In genomic region chr20:2206957-2207769, GRCh38 we compare ENCODE assay signal across 8 cellular contexts.
A peak's percentile ranks its signal among the peaks of the same experiment; 100 is the strongest.
DNase-seq lines count a peak whose midpoint lies in the region; ATAC-seq, FAIRE-seq and TF ChIP-seq lines count a peak whose summit lies in the region.

No MANE protein-coding gene starts in this region.

- peak; percentile 81 for ATAC-seq in GM18502 (IDR thresholded peaks at IDR 0.05; ENCODE audit: poor library complexity, unreplicated experiment)
- ATAC-seq in thoracic aorta (ENCODE audit: insufficient number of reproducible peaks, low FRiP score, low read depth), result no peak

- H3K4me1 ChIP-seq in osteoblast (ENCODE audit: insufficient read depth, low read length) (peaks cover 12% of the 10 kb centered on the region), thoracic aorta (ENCODE audit: control insufficient read depth in 1 of 2, low read depth in 2 of 2) (peaks cover 3 to 12% of the 10 kb centered on the region in 2 donors)

- H3K27me3 ChIP-seq in osteoblast (ENCODE audit: insufficient read depth, low read length), result peaks cover 13% of the 10 kb centered on the region
- no peaks in the 10 kb centered on the region for H3K27me3 ChIP-seq in thoracic aorta (replicated peaks; ENCODE audit: insufficient read depth)

- peak overlapping the region; percentile 90 for H2AFZ ChIP-seq in osteoblast (ENCODE audit: low read length)

- CTCF ChIA-PET in activated naive CD4-positive, alpha-beta T cell treated with anti-CD3 and anti-CD28 coated beads, Interleukin-2, amount 10 ng/mL, durations not matched to agents 7 days and 5 days (lab: Charles Lee), result interaction anchor here (0.7 to 3.3 kb wide), 15 partner anchors 9 to 430 kb away, joined by 3 to 33 read pairs (median 5); no protein-coding TSS in a partner anchor

- no peaks in the 10 kb centered on the region for H3K79me2 ChIP-seq in osteoblast (ENCODE audit: insufficient read depth, low read length)

- H3K4me2 ChIP-seq in osteoblast (ENCODE audit: insufficient read depth, low read length), result peak overlapping the region; percentile 85

- no peaks in the 10 kb centered on the region for H3K9me3 Mint-ChIP-seq in activated naive CD4-positive, alpha-beta T cell treated with anti-CD3 and anti-CD28 coated beads, Interleukin-2, amount 10 ng/mL, durations not matched to agents 7 days and 5 days

- H3K4me3 ChIP-seq in osteoblast (ENCODE audit: insufficient read depth, low read length) (peak overlapping the region; percentile 71), thoracic aorta (peak overlapping the region; percentile 74)

- peak overlapping the region; percentile 67 for H3K4me3 Mint-ChIP-seq in activated naive CD4-positive, alpha-beta T cell treated with anti-CD3 and anti-CD28 coated beads, Interleukin-2, amount 10 ng/mL, durations not matched to agents 7 days and 5 days

- intact Hi-C loops in head of caudate nucleus (cut with DNase I), result loop anchor here (5.0 kb wide), 1 partner anchor 245 kb away; no protein-coding TSS in a partner anchor

- peak; percentile 66 for TF ChIP-seq CTCF in osteoblast (IDR thresholded peaks at IDR 0.05; ENCODE audit: extremely low read depth, low read depth, low read length)
- TF ChIP-seq CTCF in thoracic aorta (IDR thresholded peaks at IDR 0.05), result peak; percentile 55

- H3K9me3 ChIP-seq in osteoblast (ENCODE audit: low read depth, low read length), result no peaks in the 10 kb centered on the region
- H3K9me3 ChIP-seq in thoracic aorta, result no peaks in the 10 kb centered on the region

- peaks cover 63% of the 10 kb centered on the region for H3K27me3 Mint-ChIP-seq in activated naive CD4-positive, alpha-beta T cell treated with anti-CD3 and anti-CD28 coated beads, Interleukin-2, amount 10 ng/mL, durations not matched to agents 7 days and 5 days

- no peak overlapping the region for H3K27ac ChIP-seq in osteoblast (ENCODE audit: low read depth, low read length)
- H3K27ac ChIP-seq in thoracic aorta, result no peak overlapping the region

- no peak for FAIRE-seq in HTR-8/SVneo (lab: Jason Lieb, UNC)

- H3K36me3 Mint-ChIP-seq in activated naive CD4-positive, alpha-beta T cell treated with anti-CD3 and anti-CD28 coated beads, Interleukin-2, amount 10 ng/mL, durations not matched to agents 7 days and 5 days, result no peaks in the 10 kb centered on the region

- H3K27ac Mint-ChIP-seq in activated naive CD4-positive, alpha-beta T cell treated with anti-CD3 and anti-CD28 coated beads, Interleukin-2, amount 10 ng/mL, durations not matched to agents 7 days and 5 days, result no peak overlapping the region

- H3K4me1 Mint-ChIP-seq in activated naive CD4-positive, alpha-beta T cell treated with anti-CD3 and anti-CD28 coated beads, Interleukin-2, amount 10 ng/mL, durations not matched to agents 7 days and 5 days, result peaks cover 13% of the 10 kb centered on the region

- DNase-seq in A172 (ENCODE audit: low spot score) (peak; percentile 35), HTR-8/SVneo (ENCODE audit: insufficient read length, low spot score) (peak; percentile 80), RPMI7951 (ENCODE audit: low read depth) (peak; percentile 61), head of caudate nucleus (peak; percentile 10 to 84 (median 68)), osteoblast (ENCODE audit: insufficient read length, low spot score, missing footprints) (peak; percentile 96), thoracic aorta (ENCODE audit: low spot score) (no peak)
- DNase-seq in activated naive CD4-positive, alpha-beta T cell treated with anti-CD3 and anti-CD28 coated beads, Interleukin-2, amount 10 ng/mL, durations not matched to agents 7 days and 5 days, result peak; percentile 68

- no peaks in the 10 kb centered on the region for H4K20me1 ChIP-seq in osteoblast (ENCODE audit: insufficient read depth, low read length)

- H3K36me3 ChIP-seq in osteoblast (ENCODE audit: insufficient read depth, low read length), result no peaks in the 10 kb centered on the region
- no peaks in the 10 kb centered on the region for H3K36me3 ChIP-seq in thoracic aorta
